Comparison of ENCODE assay signal across 1 cellular context in the genomic region with DNA sequence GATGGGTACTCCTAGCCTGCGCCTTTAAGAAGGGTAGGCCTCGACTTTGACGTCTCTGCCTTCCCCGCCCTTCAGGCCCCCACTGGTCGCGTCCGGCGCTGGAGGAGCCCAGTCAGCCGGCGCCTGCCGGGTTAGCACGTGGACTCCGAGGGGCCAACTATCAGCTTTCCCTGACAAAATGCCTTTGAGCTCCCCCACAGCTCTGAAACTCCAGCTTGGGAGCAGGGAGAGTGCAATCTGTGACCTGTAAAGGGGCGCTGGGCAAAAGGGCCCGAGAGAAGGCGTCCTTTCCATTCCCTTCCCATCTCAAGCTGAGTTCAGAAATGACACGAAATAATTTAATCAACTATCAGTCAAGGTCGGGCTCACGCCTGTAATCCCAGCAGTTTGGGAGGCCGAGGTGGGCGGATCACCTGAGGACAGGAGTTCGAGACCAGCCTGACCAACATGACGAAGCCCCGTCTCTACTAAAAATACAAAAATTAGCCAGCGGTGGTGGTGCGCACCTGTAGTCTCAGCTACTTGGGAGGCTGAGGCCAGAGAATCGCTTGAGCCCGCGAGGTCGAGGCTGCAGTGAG.
TF ChIP-seq lines count a peak whose summit lies in the region.

No MANE protein-coding gene starts in this region.

TF ChIP-seq in K562, 482 proteins besides CTCF, POLR2A, EP300 and RAD21 (continued from another document and continues in another):
- peak; percentile 49; the same call in 1 of the 2 replicates for TF ChIP-seq GMEB1 (CRISPR knock-in tag; IDR thresholded peaks at IDR 0.05)
- no peak for TF ChIP-seq PHF21A (IDR thresholded peaks at IDR 0.05; ENCODE audit: borderline replicate concordance, low read depth)
- peak; percentile 44; the same call in 1 of the 2 replicates for TF ChIP-seq SMAD4 (CRISPR knock-in tag; conservative IDR thresholded peaks at IDR 0.05)
- TF ChIP-seq, protein P1, sequence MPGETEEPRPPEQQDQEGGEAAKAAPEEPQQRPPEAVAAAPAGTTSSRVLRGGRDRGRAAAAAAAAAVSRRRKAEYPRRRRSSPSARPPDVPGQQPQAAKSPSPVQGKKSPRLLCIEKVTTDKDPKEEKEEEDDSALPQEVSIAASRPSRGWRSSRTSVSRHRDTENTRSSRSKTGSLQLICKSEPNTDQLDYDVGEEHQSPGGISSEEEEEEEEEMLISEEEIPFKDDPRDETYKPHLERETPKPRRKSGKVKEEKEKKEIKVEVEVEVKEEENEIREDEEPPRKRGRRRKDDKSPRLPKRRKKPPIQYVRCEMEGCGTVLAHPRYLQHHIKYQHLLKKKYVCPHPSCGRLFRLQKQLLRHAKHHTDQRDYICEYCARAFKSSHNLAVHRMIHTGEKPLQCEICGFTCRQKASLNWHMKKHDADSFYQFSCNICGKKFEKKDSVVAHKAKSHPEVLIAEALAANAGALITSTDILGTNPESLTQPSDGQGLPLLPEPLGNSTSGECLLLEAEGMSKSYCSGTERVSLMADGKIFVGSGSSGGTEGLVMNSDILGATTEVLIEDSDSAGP (CRISPR knock-in tag; IDR thresholded peaks at IDR 0.05) = peak; percentile 82; the same call in 1 of the 2 replicates
- no peak for TF ChIP-seq RBM15 (IDR thresholded peaks at IDR 0.05; ENCODE audit: insufficient read depth, low read length)
- no peak for TF ChIP-seq PPARD (CRISPR knock-in tag; IDR thresholded peaks at IDR 0.05)
- TF ChIP-seq MEF2A (IDR thresholded peaks at IDR 0.05; ENCODE audit: control insufficient read depth, low read depth, low read length) = no peak
- peak; percentile 93 for TF ChIP-seq CCNT2 (IDR thresholded peaks at IDR 0.05; ENCODE audit: borderline replicate concordance, extremely low read depth, insufficient read length, low read depth, low read length)
- TF ChIP-seq ZC3H11A (IDR thresholded peaks at IDR 0.05; ENCODE audit: low read depth, low read length) = no peak
- 0 out of 2 replicates have a peak, but pooled peaks have one; percentile 4 for TF ChIP-seq CBX5 (IDR thresholded peaks at IDR 0.05; ENCODE audit: borderline replicate concordance, low read depth)
- TF ChIP-seq XRCC3 (IDR thresholded peaks at IDR 0.05) = no peak
- TF ChIP-seq, protein P2, sequence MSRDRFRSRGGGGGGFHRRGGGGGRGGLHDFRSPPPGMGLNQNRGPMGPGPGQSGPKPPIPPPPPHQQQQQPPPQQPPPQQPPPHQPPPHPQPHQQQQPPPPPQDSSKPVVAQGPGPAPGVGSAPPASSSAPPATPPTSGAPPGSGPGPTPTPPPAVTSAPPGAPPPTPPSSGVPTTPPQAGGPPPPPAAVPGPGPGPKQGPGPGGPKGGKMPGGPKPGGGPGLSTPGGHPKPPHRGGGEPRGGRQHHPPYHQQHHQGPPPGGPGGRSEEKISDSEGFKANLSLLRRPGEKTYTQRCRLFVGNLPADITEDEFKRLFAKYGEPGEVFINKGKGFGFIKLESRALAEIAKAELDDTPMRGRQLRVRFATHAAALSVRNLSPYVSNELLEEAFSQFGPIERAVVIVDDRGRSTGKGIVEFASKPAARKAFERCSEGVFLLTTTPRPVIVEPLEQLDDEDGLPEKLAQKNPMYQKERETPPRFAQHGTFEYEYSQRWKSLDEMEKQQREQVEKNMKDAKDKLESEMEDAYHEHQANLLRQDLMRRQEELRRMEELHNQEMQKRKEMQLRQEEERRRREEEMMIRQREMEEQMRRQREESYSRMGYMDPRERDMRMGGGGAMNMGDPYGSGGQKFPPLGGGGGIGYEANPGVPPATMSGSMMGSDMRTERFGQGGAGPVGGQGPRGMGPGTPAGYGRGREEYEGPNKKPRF (IDR thresholded peaks at IDR 0.05; ENCODE audit: low read depth, low read length) = no peak
- TF ChIP-seq HNRNPLL (IDR thresholded peaks at IDR 0.05; ENCODE audit: low read depth, low read length, poor library complexity, severe bottlenecking) = no peak
- no peak for TF ChIP-seq DNMT1 (IDR thresholded peaks at IDR 0.05)
- TF ChIP-seq BRCA1 (IDR thresholded peaks at IDR 0.05) = no peak
- TF ChIP-seq BRCA1 (CRISPR knock-in tag; IDR thresholded peaks at IDR 0.05) = no peak
- TF ChIP-seq, protein P3, sequence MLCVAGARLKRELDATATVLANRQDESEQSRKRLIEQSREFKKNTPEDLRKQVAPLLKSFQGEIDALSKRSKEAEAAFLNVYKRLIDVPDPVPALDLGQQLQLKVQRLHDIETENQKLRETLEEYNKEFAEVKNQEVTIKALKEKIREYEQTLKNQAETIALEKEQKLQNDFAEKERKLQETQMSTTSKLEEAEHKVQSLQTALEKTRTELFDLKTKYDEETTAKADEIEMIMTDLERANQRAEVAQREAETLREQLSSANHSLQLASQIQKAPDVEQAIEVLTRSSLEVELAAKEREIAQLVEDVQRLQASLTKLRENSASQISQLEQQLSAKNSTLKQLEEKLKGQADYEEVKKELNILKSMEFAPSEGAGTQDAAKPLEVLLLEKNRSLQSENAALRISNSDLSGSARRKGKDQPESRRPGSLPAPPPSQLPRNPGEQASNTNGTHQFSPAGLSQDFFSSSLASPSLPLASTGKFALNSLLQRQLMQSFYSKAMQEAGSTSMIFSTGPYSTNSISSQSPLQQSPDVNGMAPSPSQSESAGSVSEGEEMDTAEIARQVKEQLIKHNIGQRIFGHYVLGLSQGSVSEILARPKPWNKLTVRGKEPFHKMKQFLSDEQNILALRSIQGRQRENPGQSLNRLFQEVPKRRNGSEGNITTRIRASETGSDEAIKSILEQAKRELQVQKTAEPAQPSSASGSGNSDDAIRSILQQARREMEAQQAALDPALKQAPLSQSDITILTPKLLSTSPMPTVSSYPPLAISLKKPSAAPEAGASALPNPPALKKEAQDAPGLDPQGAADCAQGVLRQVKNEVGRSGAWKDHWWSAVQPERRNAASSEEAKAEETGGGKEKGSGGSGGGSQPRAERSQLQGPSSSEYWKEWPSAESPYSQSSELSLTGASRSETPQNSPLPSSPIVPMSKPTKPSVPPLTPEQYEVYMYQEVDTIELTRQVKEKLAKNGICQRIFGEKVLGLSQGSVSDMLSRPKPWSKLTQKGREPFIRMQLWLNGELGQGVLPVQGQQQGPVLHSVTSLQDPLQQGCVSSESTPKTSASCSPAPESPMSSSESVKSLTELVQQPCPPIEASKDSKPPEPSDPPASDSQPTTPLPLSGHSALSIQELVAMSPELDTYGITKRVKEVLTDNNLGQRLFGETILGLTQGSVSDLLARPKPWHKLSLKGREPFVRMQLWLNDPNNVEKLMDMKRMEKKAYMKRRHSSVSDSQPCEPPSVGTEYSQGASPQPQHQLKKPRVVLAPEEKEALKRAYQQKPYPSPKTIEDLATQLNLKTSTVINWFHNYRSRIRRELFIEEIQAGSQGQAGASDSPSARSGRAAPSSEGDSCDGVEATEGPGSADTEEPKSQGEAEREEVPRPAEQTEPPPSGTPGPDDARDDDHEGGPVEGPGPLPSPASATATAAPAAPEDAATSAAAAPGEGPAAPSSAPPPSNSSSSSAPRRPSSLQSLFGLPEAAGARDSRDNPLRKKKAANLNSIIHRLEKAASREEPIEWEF (CRISPR knock-in tag; IDR thresholded peaks at IDR 0.05) = no peak
- TF ChIP-seq, protein P4, sequence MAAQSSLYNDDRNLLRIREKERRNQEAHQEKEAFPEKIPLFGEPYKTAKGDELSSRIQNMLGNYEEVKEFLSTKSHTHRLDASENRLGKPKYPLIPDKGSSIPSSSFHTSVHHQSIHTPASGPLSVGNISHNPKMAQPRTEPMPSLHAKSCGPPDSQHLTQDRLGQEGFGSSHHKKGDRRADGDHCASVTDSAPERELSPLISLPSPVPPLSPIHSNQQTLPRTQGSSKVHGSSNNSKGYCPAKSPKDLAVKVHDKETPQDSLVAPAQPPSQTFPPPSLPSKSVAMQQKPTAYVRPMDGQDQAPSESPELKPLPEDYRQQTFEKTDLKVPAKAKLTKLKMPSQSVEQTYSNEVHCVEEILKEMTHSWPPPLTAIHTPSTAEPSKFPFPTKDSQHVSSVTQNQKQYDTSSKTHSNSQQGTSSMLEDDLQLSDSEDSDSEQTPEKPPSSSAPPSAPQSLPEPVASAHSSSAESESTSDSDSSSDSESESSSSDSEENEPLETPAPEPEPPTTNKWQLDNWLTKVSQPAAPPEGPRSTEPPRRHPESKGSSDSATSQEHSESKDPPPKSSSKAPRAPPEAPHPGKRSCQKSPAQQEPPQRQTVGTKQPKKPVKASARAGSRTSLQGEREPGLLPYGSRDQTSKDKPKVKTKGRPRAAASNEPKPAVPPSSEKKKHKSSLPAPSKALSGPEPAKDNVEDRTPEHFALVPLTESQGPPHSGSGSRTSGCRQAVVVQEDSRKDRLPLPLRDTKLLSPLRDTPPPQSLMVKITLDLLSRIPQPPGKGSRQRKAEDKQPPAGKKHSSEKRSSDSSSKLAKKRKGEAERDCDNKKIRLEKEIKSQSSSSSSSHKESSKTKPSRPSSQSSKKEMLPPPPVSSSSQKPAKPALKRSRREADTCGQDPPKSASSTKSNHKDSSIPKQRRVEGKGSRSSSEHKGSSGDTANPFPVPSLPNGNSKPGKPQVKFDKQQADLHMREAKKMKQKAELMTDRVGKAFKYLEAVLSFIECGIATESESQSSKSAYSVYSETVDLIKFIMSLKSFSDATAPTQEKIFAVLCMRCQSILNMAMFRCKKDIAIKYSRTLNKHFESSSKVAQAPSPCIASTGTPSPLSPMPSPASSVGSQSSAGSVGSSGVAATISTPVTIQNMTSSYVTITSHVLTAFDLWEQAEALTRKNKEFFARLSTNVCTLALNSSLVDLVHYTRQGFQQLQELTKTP (IDR thresholded peaks at IDR 0.05; ENCODE audit: low read depth in 1 of 2, partially characterized antibody in 2 of 2) = no peak
- no peak for TF ChIP-seq NUFIP1 (IDR thresholded peaks at IDR 0.05; ENCODE audit: partially characterized antibody)
- TF ChIP-seq FIP1L1 (IDR thresholded peaks at IDR 0.05; ENCODE audit: low read depth, low read length, poor library complexity, severe bottlenecking) = no peak
- peak; percentile 21 for TF ChIP-seq NFYB (IDR thresholded peaks at IDR 0.05; ENCODE audit: extremely low read depth, insufficient read length)
- TF ChIP-seq ZKSCAN1 (IDR thresholded peaks at IDR 0.05; ENCODE audit: low read depth, low read length) = peak; percentile 60; the same call in 1 of the 2 replicates
- no peak for TF ChIP-seq TARDBP (IDR thresholded peaks at IDR 0.05)
- TF ChIP-seq HDAC3 (IDR thresholded peaks at IDR 0.05; ENCODE audit: borderline replicate concordance, partially characterized antibody) = no peak
- TF ChIP-seq, protein P5, sequence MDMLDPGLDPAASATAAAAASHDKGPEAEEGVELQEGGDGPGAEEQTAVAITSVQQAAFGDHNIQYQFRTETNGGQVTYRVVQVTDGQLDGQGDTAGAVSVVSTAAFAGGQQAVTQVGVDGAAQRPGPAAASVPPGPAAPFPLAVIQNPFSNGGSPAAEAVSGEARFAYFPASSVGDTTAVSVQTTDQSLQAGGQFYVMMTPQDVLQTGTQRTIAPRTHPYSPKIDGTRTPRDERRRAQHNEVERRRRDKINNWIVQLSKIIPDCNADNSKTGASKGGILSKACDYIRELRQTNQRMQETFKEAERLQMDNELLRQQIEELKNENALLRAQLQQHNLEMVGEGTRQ (CRISPR knock-in tag; IDR thresholded peaks at IDR 0.05) = peak; percentile 79
- no peak for TF ChIP-seq DIDO1 (tag; IDR thresholded peaks at IDR 0.05; ENCODE audit: low read depth)
- no peak for TF ChIP-seq GATA2 (CRISPR knock-in tag; IDR thresholded peaks at IDR 0.05)
- TF ChIP-seq THAP7 (CRISPR knock-in tag; IDR thresholded peaks at IDR 0.05) = no peak
